Comparison of ENCODE assay signal across 25 cellular contexts in genomic region chr4:76969941-76970529, GRCh38. TPM values are rescaled to one million over a fixed set of nuclear protein-coding genes. Genes with fewer than 3 reads are reported as not detected.
DNase-seq lines count a peak whose midpoint lies in the region; ATAC-seq lines count a peak whose summit lies in the region.
"Had no signal": no experiment of that assay in that cellular context is flagged by ENCODE, and none has a peak within 500 bp of the region (broad histone marks: within the 10 kb centered on the region; RNA-seq: fewer than 3 reads in every experiment).

No MANE protein-coding gene starts in this region.

- peaks cover 2% of the 10 kb centered on the region for H3K4me1 Mint-ChIP-seq in activated T-cell treated with anti-CD3 and anti-CD28 coated beads, Interleukin-2, amount 50 U/mL, for 24 hours (ENCODE audit: low read depth)

- H3K4me3 ChIP-seq in iPS-20b (ENCODE audit: low read length): peak overlapping the region; percentile 28; the same call in 1 of the 2 replicates
- H3K4me3 ChIP-seq: BLaER1 treated with 17β-estradiol and CSF1 and Interleukin-3, amounts not matched to agents 10 nM and 100 nM; MG63; spleen had no signal

- peaks cover 2% of the 10 kb centered on the region for H3K36me3 Mint-ChIP-seq in activated T-cell treated with anti-CD3 and anti-CD28 coated beads, Interleukin-2, amount 50 U/mL, for 24 hours (ENCODE audit: low read depth)

- no peaks in the 10 kb centered on the region for H3K27me3 ChIP-seq in iPS-20b (ENCODE audit: insufficient read depth, low read length)
- H3K27me3 ChIP-seq: BLaER1 treated with 17β-estradiol and CSF1 and Interleukin-3, amounts not matched to agents 10 nM and 100 nM; foreskin keratinocyte; MG63; spleen had no signal

- no peak overlapping the region for H3K27ac ChIP-seq in iPS-20b (ENCODE audit: low read length)
- H3K27ac ChIP-seq: BLaER1 treated with 17β-estradiol and CSF1 and Interleukin-3, amounts not matched to agents 10 nM and 100 nM; epithelial cell of prostate; foreskin keratinocyte; spleen had no signal

- no peak overlapping the region for H3K27ac Mint-ChIP-seq in activated T-cell treated with anti-CD3 and anti-CD28 coated beads, Interleukin-2, amount 50 U/mL, for 24 hours
- H3K27ac Mint-ChIP-seq: activated naive CD8-positive, alpha-beta T cell had no signal

- no peaks in the 10 kb centered on the region for H3K27me3 Mint-ChIP-seq in activated T-cell treated with anti-CD3 and anti-CD28 coated beads, Interleukin-2, amount 50 U/mL, for 24 hours
- H3K27me3 Mint-ChIP-seq: activated naive CD8-positive, alpha-beta T cell had no signal

- no peaks in the 10 kb centered on the region for H3K9me3 ChIP-seq in iPS-20b (ENCODE audit: insufficient read depth, low read depth, low read length)
- H3K9me3 ChIP-seq: MG63, spleen had no signal

- H3K9me3 Mint-ChIP-seq in activated T-cell treated with anti-CD3 and anti-CD28 coated beads, Interleukin-2, amount 50 U/mL, for 24 hours: no peaks in the 10 kb centered on the region

- H3K4me3 Mint-ChIP-seq in activated T-cell treated with anti-CD3 and anti-CD28 coated beads, Interleukin-2, amount 50 U/mL, for 24 hours: no peak overlapping the region
- H3K4me3 Mint-ChIP-seq: activated naive CD8-positive, alpha-beta T cell had no signal

- ATAC-seq in HG03095 (IDR thresholded peaks at IDR 0.05; ENCODE audit: unreplicated experiment): no peak
- ATAC-seq: foreskin keratinocyte had no signal

- peaks cover 32% of the 10 kb centered on the region; the same call in 1 of the 2 replicates for H3K4me1 ChIP-seq in iPS-20b (ENCODE audit: insufficient read depth, low read length)
- H3K4me1 ChIP-seq: foreskin keratinocyte, spleen had no signal

- H3K9ac ChIP-seq in iPS-20b (ENCODE audit: low read depth, low read length): peak overlapping the region; percentile 10; the same call in 1 of the 2 replicates
- H3K9ac ChIP-seq: BLaER1 treated with 17β-estradiol and CSF1 and Interleukin-3, amounts not matched to agents 10 nM and 100 nM had no signal

- no peaks in the 10 kb centered on the region for H3K36me3 ChIP-seq in iPS-20b (ENCODE audit: insufficient read depth, low read depth, low read length)
- H3K36me3 ChIP-seq: MG63, spleen had no signal

- DNase-seq in NCI-H510A treated with DMSO at 0.1 percent for 48 hours (lab: John Stamatoyannopoulos, UW) (peak; percentile 43), NCI-H510A (lab: John Stamatoyannopoulos, UW) (no peak), NCI-H345 (lab: John Stamatoyannopoulos, UW) (peak; percentile 71), renal cortical epithelial cell (ENCODE audit: low read depth) (peak; percentile 64)
- no peak for DNase-seq in activated T-cell treated with anti-CD3 and anti-CD28 coated beads, Interleukin-2, amount 50 U/mL, for 24 hours
- DNase-seq in stimulated activated naive CD4-positive, alpha-beta T cell treated with Interleukin-2 at 50 U/mL for 16 hours (lab: John Stamatoyannopoulos, UW): no peak
- DNase-seq: activated CD4-positive, alpha-beta T cell treated with anti-CD3 and anti-CD28 coated beads for 1 hour; activated CD8-positive, alpha-beta memory T cell treated with anti-CD3 and anti-CD28 coated beads for 24 hours; Calu3; foreskin keratinocyte; HCEC 1CT; hypothalamus; IMR-90; MG63; midbrain; NCI-H2029; spleen; stimulated activated CD4-positive, alpha-beta T cell treated with anti-CD3 and anti-CD28 coated beads, Interleukin-4, amount 100 ng/mL, for 4 hours; substantia nigra; T1000 had no signal

RNA-seq across cellular contexts. Expression of gene SEPTIN11, which starts 20.5 kb away (rescaled TPM):
- 147 and 232 TPM in 2 replicates for total RNA-seq in renal cortical epithelial cell

Comparison
In these comparisons a context has a peak if more than half of its experiments do, and no peak if none do; other contexts are left out.
1. DNase-seq: peak in NCI-H510A treated with DMSO at 0.1 percent for 48 hours (single experiment), NCI-H345 (single experiment) and renal cortical epithelial cell (single experiment); none in NCI-H510A (single experiment), activated T-cell treated with anti-CD3 and anti-CD28 coated beads, Interleukin-2, amount 50 U/mL, for 24 hours (single experiment) and stimulated activated naive CD4-positive, alpha-beta T cell treated with Interleukin-2 at 50 U/mL for 16 hours (single experiment).